20 cellular contexts compared by ENCODE assay signal in genomic region chr16:23252310-23252709, GRCh38. TPM values are rescaled to one million over a fixed set of nuclear protein-coding genes. Genes with fewer than 3 reads are reported as not detected.
"Had no signal": no experiment of that assay in that cellular context is flagged by ENCODE, and none has a peak within 500 bp of the region (broad histone marks: within the 10 kb centered on the region; RNA-seq: fewer than 3 reads in every experiment).

No MANE protein-coding gene starts in this region.

- H3K4me3 Mint-ChIP-seq: activated T-cell treated with anti-CD3 and anti-CD28 coated beads, Interleukin-2, amount 50 U/mL, for 24 hours; naive thymus-derived CD4-positive, alpha-beta T cell; neural crest cell; stimulated activated naive B cell treated with anti-CD40 and anti-IgM and Interleukin-4, amounts not matched to agents 10 μg/mL and 1 μg/mL and 100 μg/mL, for 72 hours; T-cell; WTC11 had no signal

- DNase-seq: activated effector memory CD4-positive, alpha-beta T cell treated with Interleukin-2 at 50 U/mL for 16 hours; activated T-cell treated with anti-CD3 and anti-CD28 coated beads, Interleukin-2, amount 50 U/mL, for 24 hours; cerebellar nuclear complex; hippocampal formation; kidney glomerular epithelial cell; left lung; naive thymus-derived CD4-positive, alpha-beta T cell; posterior cingulate gyrus; SJCRH30; small intestine; stimulated activated CD4-positive, alpha-beta T cell treated with anti-CD3 and anti-CD28 coated beads, Interleukin-2, amount 100 ng/mL, for 48 hours; stimulated activated CD8-positive, alpha-beta memory T cell treated with anti-CD3 and anti-CD28 coated beads, Interleukin-4, amount 100 ng/mL, for 48 hours; stimulated activated naive B cell treated with anti-CD40 and anti-IgM and Interleukin-4, amounts not matched to agents 10 μg/mL and 1 μg/mL and 100 μg/mL, for 72 hours; T-cell; T-helper 9 cell; upper lobe of right lung had no signal

- H3K4me1 Mint-ChIP-seq: naive thymus-derived CD4-positive, alpha-beta T cell; stimulated activated naive B cell treated with anti-CD40 and anti-IgM and Interleukin-4, amounts not matched to agents 10 μg/mL and 1 μg/mL and 100 μg/mL, for 72 hours; T-cell had no signal

- ATAC-seq: left lung; naive thymus-derived CD4-positive, alpha-beta T cell; sciatic nerve; T-cell; upper lobe of right lung; WTC11 had no signal

- H3K36me3 Mint-ChIP-seq: naive thymus-derived CD4-positive, alpha-beta T cell; stimulated activated naive B cell treated with anti-CD40 and anti-IgM and Interleukin-4, amounts not matched to agents 10 μg/mL and 1 μg/mL and 100 μg/mL, for 72 hours; T-cell had no signal

- H3K9me3 Mint-ChIP-seq: neural crest cell had no signal

- H3K27ac Mint-ChIP-seq: activated T-cell treated with anti-CD3 and anti-CD28 coated beads, Interleukin-2, amount 50 U/mL, for 24 hours; naive thymus-derived CD4-positive, alpha-beta T cell; stimulated activated naive B cell treated with anti-CD40 and anti-IgM and Interleukin-4, amounts not matched to agents 10 μg/mL and 1 μg/mL and 100 μg/mL, for 72 hours; T-cell; WTC11 had no signal

RNA-seq across cellular contexts. Expression of gene SCNN1B, which starts 49.8 kb away (rescaled TPM):
- total RNA-seq: frontal cortex; naive thymus-derived CD4-positive, alpha-beta T cell; neural crest cell; SJCRH30; T-cell had no signal
